In genomic region chr15:71250936-71251468, GRCh38 we compare ENCODE assay signal across 21 cellular contexts.
DNase-seq lines count a peak whose midpoint lies in the region; ATAC-seq and TF ChIP-seq lines count a peak whose summit lies in the region.
"Had no signal": no experiment of that assay in that cellular context is flagged by ENCODE, and none has a peak within 500 bp of the region (broad histone marks: within the 10 kb centered on the region; RNA-seq: fewer than 3 reads in every experiment).

No MANE protein-coding gene starts in this region.

- H4K20me1 ChIP-seq in mammary epithelial cell (ENCODE audit: insufficient read depth, low read length): no peaks in the 10 kb centered on the region
- no peaks in the 10 kb centered on the region for H4K20me1 ChIP-seq in GM23338 (replicated peaks; ENCODE audit: insufficient read depth)

- no peak overlapping the region for H3K4me2 ChIP-seq in mammary epithelial cell (ENCODE audit: insufficient read depth, low read depth, low read length)
- no peak overlapping the region for H3K4me2 ChIP-seq in GM23338

- H3K36me3 ChIP-seq in breast epithelium: no peaks in the 10 kb centered on the region
- peaks cover 15% of the 10 kb centered on the region for H3K36me3 ChIP-seq in mammary epithelial cell (ENCODE audit: insufficient read depth, low read length)
- no peaks in the 10 kb centered on the region for H3K36me3 ChIP-seq in Peyer's patch
- no peaks in the 10 kb centered on the region for H3K36me3 ChIP-seq in spleen
- no peaks in the 10 kb centered on the region for H3K36me3 ChIP-seq in GM23338 (ENCODE audit: insufficient read depth)
- H3K36me3 ChIP-seq: esophagus squamous epithelium had no signal

- H3K9me3 ChIP-seq in breast epithelium: no peaks in the 10 kb centered on the region
- H3K9me3 ChIP-seq in mammary epithelial cell (replicated peaks; ENCODE audit: insufficient read depth, low read length): no peaks in the 10 kb centered on the region
- no peaks in the 10 kb centered on the region for H3K9me3 ChIP-seq in Peyer's patch
- H3K9me3 ChIP-seq in spleen: no peaks in the 10 kb centered on the region
- H3K9me3 ChIP-seq: esophagus squamous epithelium had no signal

- H3K27me3 ChIP-seq in breast epithelium (no peaks in the 10 kb centered on the region), mammary epithelial cell (ENCODE audit: insufficient read depth, low read length) (no peaks in the 10 kb centered on the region), Peyer's patch (no peaks in the 10 kb centered on the region), spleen (replicated peaks in 1 of 7) (peaks cover 0 to 11% (median 0%) of the 10 kb centered on the region in 7 donors), GM23338 (ENCODE audit: insufficient read depth) (no peaks in the 10 kb centered on the region)
- H3K27me3 ChIP-seq: esophagus squamous epithelium had no signal

- TF ChIP-seq CTCF in breast epithelium (IDR thresholded peaks at IDR 0.05) (no peak), mammary epithelial cell (conservative IDR thresholded peaks at IDR 0.05 in 1 of 2, IDR thresholded peaks at IDR 0.05 in 1 of 2; ENCODE audit: extremely low read depth in 1 of 2, insufficient read depth in 1 of 2, low read depth in 1 of 2, low read length in 2 of 2) (no peak), Peyer's patch (IDR thresholded peaks at IDR 0.05) (no peak), fibroblast of villous mesenchyme (IDR thresholded peaks at IDR 0.05; ENCODE audit: insufficient read depth, low read depth, low read length) (no peak), spleen (IDR thresholded peaks at IDR 0.05 in 8 of 11, conservative IDR thresholded peaks at IDR 0.05 in 3 of 11) (no peak), GM23338 (conservative IDR thresholded peaks at IDR 0.05; ENCODE audit: low read depth in 2 of 2) (no peak)

- DNase-seq in breast epithelium (ENCODE audit: low spot score in 2 of 2): no peak
- no peak for DNase-seq in mammary epithelial cell
- no peak for DNase-seq in Peyer's patch
- DNase-seq in fibroblast of villous mesenchyme (ENCODE audit: low read depth): peak; percentile 54
- DNase-seq in spleen: no peak
- no peak for DNase-seq in GM23338 (ENCODE audit: low spot score)
- DNase-seq in activated CD8-positive, alpha-beta memory T cell treated with anti-CD3 and anti-CD28 coated beads for 24 hours: no peak
- DNase-seq in NK-92 (lab: John Stamatoyannopoulos, UW; ENCODE audit: unreplicated experiment): no peak
- DNase-seq: activated CD4-positive, alpha-beta memory T cell treated with anti-CD3 and anti-CD28 coated beads for 36 hours; activated CD4-positive, CD25-positive, alpha-beta regulatory T cell; activated naive CD4-positive, alpha-beta T cell treated with anti-CD3 and anti-CD28 coated beads, Interleukin-2, amount 10 ng/mL, durations not matched to agents 7 days and 5 days; aorta; DMS 273 treated with DMSO at 0.1 percent for 48 hours; effector memory CD4-positive, alpha-beta T cell; esophagus squamous epithelium; glutamatergic neuron; NCI-H1436 treated with DMSO at 0.1 percent for 48 hours; NCI-H2171 treated with DMSO at 0.1 percent for 48 hours; nucleus accumbens; T-helper 9 cell had no signal

- H3K4me3 Mint-ChIP-seq in GM23338: no peak overlapping the region
- H3K4me3 Mint-ChIP-seq: activated CD4-positive, alpha-beta memory T cell treated with anti-CD3 and anti-CD28 coated beads for 36 hours; activated naive CD4-positive, alpha-beta T cell treated with anti-CD3 and anti-CD28 coated beads, Interleukin-2, amount 10 ng/mL, durations not matched to agents 7 days and 5 days; CD14-positive monocyte had no signal

- peaks cover 4% of the 10 kb centered on the region for H3K27me3 Mint-ChIP-seq in GM23338 (ENCODE audit: insufficient read depth, low read depth, poor library complexity)

- dilution Hi-C loops in mammary epithelial cell (cut with HindIII; ENCODE audit: low sequenced_read_pairs): no loop called here

- peak overlapping the region; percentile 62 to 64 for H3K27ac ChIP-seq in breast epithelium
- no peak overlapping the region for H3K27ac ChIP-seq in mammary epithelial cell (ENCODE audit: insufficient read depth, low read depth, low read length)
- peak overlapping the region in 3 of 4 donors; percentile 16 to 85 (median 70) for H3K27ac ChIP-seq in Peyer's patch
- H3K27ac ChIP-seq in spleen: peak overlapping the region in 5 of 8 donors; percentile 13 to 63 (median 42)
- H3K27ac ChIP-seq in GM23338 (ENCODE audit: low read depth): no peak overlapping the region
- H3K27ac ChIP-seq: esophagus squamous epithelium had no signal

- no peak overlapping the region for H3K27ac Mint-ChIP-seq in GM23338
- H3K27ac Mint-ChIP-seq: activated CD4-positive, alpha-beta memory T cell treated with anti-CD3 and anti-CD28 coated beads for 36 hours; activated naive CD4-positive, alpha-beta T cell treated with anti-CD3 and anti-CD28 coated beads, Interleukin-2, amount 10 ng/mL, durations not matched to agents 7 days and 5 days; CD14-positive monocyte had no signal

- H3K4me1 ChIP-seq in breast epithelium (no peaks in the 10 kb centered on the region), mammary epithelial cell (ENCODE audit: insufficient read depth, low read length) (peaks cover 15% of the 10 kb centered on the region), Peyer's patch (no peaks in the 10 kb centered on the region), spleen (peaks cover 0 to 11% (median 0%) of the 10 kb centered on the region in 6 donors), GM23338 (ENCODE audit: insufficient read depth) (no peaks in the 10 kb centered on the region)
- H3K4me1 ChIP-seq: esophagus squamous epithelium had no signal

- no peaks in the 10 kb centered on the region for H3K9me2 ChIP-seq in GM23338 (ENCODE audit: insufficient read depth)

- H3K79me2 ChIP-seq in mammary epithelial cell (ENCODE audit: insufficient read depth, low read length): no peaks in the 10 kb centered on the region
- no peaks in the 10 kb centered on the region for H3K79me2 ChIP-seq in GM23338 (replicated peaks; ENCODE audit: insufficient read depth)

- no peaks in the 10 kb centered on the region; the same call in 2 of the 3 replicates for H3K9me3 Mint-ChIP-seq in GM23338
- H3K9me3 Mint-ChIP-seq: activated CD4-positive, alpha-beta memory T cell treated with anti-CD3 and anti-CD28 coated beads for 36 hours; activated naive CD4-positive, alpha-beta T cell treated with anti-CD3 and anti-CD28 coated beads, Interleukin-2, amount 10 ng/mL, durations not matched to agents 7 days and 5 days had no signal

- 100% methylated on average over 2 of the region's 2 CpGs for WGBS in mammary epithelial cell (ENCODE audit: low coverage, missing lambda C conversion rate)
- 75 to 95% (median 82%) methylated on average over 2 of the region's 2 CpGs for WGBS in spleen, 5 donors

- no TSS peak for BruUV-seq in mammary epithelial cell (replicated peaks; lab: Mats Ljungman, UMichigan)

- no peak overlapping the region for H3K9ac ChIP-seq in mammary epithelial cell (ENCODE audit: insufficient read depth, low read length)

- in situ Hi-C loops in mammary epithelial cell (cut with MboI; ENCODE audit: low sequenced_read_pairs in 2 of 2): no loop called here

- no peaks in the 10 kb centered on the region; the same call in 2 of the 3 replicates for H3K4me1 Mint-ChIP-seq in GM23338
- H3K4me1 Mint-ChIP-seq: activated naive CD4-positive, alpha-beta T cell treated with anti-CD3 and anti-CD28 coated beads, Interleukin-2, amount 10 ng/mL, durations not matched to agents 7 days and 5 days; CD14-positive monocyte had no signal

- H3K4me3 ChIP-seq in breast epithelium (no peak overlapping the region), mammary epithelial cell (replicated peaks in 1 of 3; ENCODE audit: insufficient read depth in 1 of 3, low read depth in 2 of 3, low read length in 3 of 3) (no peak overlapping the region), Peyer's patch (no peak overlapping the region), fibroblast of villous mesenchyme (ENCODE audit: low read depth, low read length) (no peak overlapping the region), spleen (no peak overlapping the region), GM23338 (no peak overlapping the region)
- H3K4me3 ChIP-seq: esophagus squamous epithelium had no signal

- H3K36me3 Mint-ChIP-seq in GM23338 (ENCODE audit: low read depth): no peaks in the 10 kb centered on the region
- H3K36me3 Mint-ChIP-seq: activated CD4-positive, alpha-beta memory T cell treated with anti-CD3 and anti-CD28 coated beads for 36 hours; activated naive CD4-positive, alpha-beta T cell treated with anti-CD3 and anti-CD28 coated beads, Interleukin-2, amount 10 ng/mL, durations not matched to agents 7 days and 5 days; CD14-positive monocyte had no signal

- ATAC-seq in GM23338: no peak

- H3F3A ChIP-seq in GM23338 (replicated peaks; ENCODE audit: low read depth): no peaks in the 10 kb centered on the region

- intact Hi-C loops in breast epithelium (cut with DNase I; ENCODE audit: low total_unique reads): no loop called here
- intact Hi-C loops in mammary epithelial cell (cut with micrococcal nuclease): no loop called here
- intact Hi-C loops in spleen (cut with DNase I; ENCODE audit: low total_unique reads): no loop called here

- CTCF ChIA-PET in mammary epithelial cell (lab: Charles Lee; ENCODE audit: low non-redundant PET): no interaction called here

- TF ChIP-seq POLR2A in breast epithelium (IDR thresholded peaks at IDR 0.05) (no peak), Peyer's patch (IDR thresholded peaks at IDR 0.05) (no peak), spleen (IDR thresholded peaks at IDR 0.05) (no peak)

- H2AFZ ChIP-seq in mammary epithelial cell (ENCODE audit: low read depth, low read length) (no peak overlapping the region), GM23338 (no peak overlapping the region)

TF ChIP-seq in GM23338, 12 proteins besides CTCF, POLR2A, EP300 and RAD21 (continues in another document):
- TF ChIP-seq JUNB (IDR thresholded peaks at IDR 0.05; ENCODE audit: unreplicated experiment) (no peak), EZH2 (IDR thresholded peaks at IDR 0.05; ENCODE audit: low read depth, unreplicated experiment) (no peak), STAT1 (IDR thresholded peaks at IDR 0.05; ENCODE audit: unreplicated experiment) (no peak), ZNF114 (CRISPR knock-in tag; IDR thresholded peaks at IDR 0.05) (no peak), NANOG (IDR thresholded peaks at IDR 0.05; ENCODE audit: borderline replicate concordance) (no peak), ZNF331 (CRISPR knock-in tag; IDR thresholded peaks at IDR 0.05; ENCODE audit: low read depth) (no peak)

Comparison
In these comparisons a context has a peak if more than half of its experiments do, and no peak if none do; other contexts are left out.
1. H3K27ac ChIP-seq: peak in breast epithelium (2 of 2), Peyer's patch (3 of 4) and spleen (5 of 8); none in mammary epithelial cell (single experiment) and GM23338 (single experiment).